Comparison of ENCODE assay signal across 12 cellular contexts in the genomic region with DNA sequence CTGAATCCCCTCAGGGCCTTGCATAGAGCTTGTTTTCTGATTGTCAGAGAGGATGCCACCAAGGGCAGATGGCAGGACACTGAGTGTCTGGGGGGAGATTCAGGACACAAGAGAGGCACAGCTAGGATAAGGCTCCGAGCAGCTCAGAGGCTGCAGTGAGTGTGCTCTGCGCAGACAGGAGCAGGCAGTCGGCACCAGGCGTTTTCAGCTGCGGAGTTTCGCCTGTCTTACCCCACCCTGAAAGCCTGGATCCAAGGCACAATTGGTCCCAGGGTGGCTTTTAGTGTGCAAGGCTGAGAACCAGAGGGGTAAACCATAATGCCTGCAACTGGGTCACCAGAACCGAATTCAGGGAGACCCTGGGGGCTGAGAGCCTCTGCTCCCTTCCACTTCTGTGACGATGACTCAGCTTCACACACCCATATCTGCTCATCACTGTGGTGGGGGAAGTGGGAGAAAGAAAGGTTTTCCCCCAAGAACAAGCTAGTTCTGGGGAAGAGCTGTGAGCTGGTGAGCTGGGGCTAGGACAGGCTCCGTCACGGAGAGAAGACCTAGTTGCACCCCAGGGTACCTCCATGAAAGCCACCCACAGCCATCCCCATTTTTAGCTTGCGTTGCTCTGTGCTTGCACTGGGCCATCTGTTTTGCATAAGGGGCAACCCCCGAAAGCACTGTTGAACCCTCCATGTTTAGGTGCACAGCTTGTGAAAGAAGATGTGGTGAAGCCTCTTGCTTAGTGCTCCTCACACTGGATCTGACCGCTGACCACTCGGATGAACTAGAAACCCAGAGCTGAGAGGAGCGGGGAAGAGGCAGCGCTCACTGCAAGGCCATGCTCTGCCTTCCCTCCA.
A peak's percentile ranks its signal among the peaks of the same experiment; 100 is the strongest.
DNase-seq lines count a peak whose midpoint lies in the region; ATAC-seq and TF ChIP-seq lines count a peak whose summit lies in the region.
"Had no signal": no experiment of that assay in that cellular context is flagged by ENCODE, and none has a peak within 500 bp of the region (broad histone marks: within the 10 kb centered on the region; RNA-seq: fewer than 3 reads in every experiment).

No MANE protein-coding gene starts in this region.

- peak; percentile 42 for ATAC-seq in GM18502 (IDR thresholded peaks at IDR 0.05; ENCODE audit: poor library complexity, unreplicated experiment)
- peak; percentile 74 for ATAC-seq in GM21515 (IDR thresholded peaks at IDR 0.05; ENCODE audit: unreplicated experiment)
- ATAC-seq in HG03159 (IDR thresholded peaks at IDR 0.05; ENCODE audit: unreplicated experiment) = peak; percentile 42
- no peak for ATAC-seq in activated CD8-positive, alpha-beta memory T cell treated with anti-CD3 and anti-CD28 coated beads, Interleukin-2, amount 10 ng/mL, durations not matched to agents 7 days and 5 days
- ATAC-seq in natural killer cell treated with Interleukin-12 subunit alpha and Interleukin-12 subunit beta and Interleukin-15 and Interleukin-18, amount 100 ng/mL, for 72 hours = no peak
- ATAC-seq in left colon = no peak

- peak overlapping the region; percentile 70 for H3K27ac Mint-ChIP-seq in glutamatergic neuron (ENCODE audit: unreplicated experiment)
- H3K27ac Mint-ChIP-seq in activated CD8-positive, alpha-beta memory T cell treated with anti-CD3 and anti-CD28 coated beads, Interleukin-2, amount 10 ng/mL, durations not matched to agents 7 days and 5 days = no peak overlapping the region
- no peak overlapping the region for H3K27ac Mint-ChIP-seq in natural killer cell treated with Interleukin-12 subunit alpha and Interleukin-12 subunit beta and Interleukin-15 and Interleukin-18, amount 100 ng/mL, for 72 hours
- H3K27ac Mint-ChIP-seq: activated naive CD8-positive, alpha-beta T cell treated with anti-CD3 and anti-CD28 coated beads, Interleukin-2, amount 10 ng/mL, durations not matched to agents 7 days and 5 days had no signal

- intact Hi-C loops in left colon (cut with DNase I, micrococcal nuclease) = no loop called here

- peaks cover 22% of the 10 kb centered on the region for H3K27me3 Mint-ChIP-seq in glutamatergic neuron (ENCODE audit: unreplicated experiment)
- H3K27me3 Mint-ChIP-seq in activated CD8-positive, alpha-beta memory T cell treated with anti-CD3 and anti-CD28 coated beads, Interleukin-2, amount 10 ng/mL, durations not matched to agents 7 days and 5 days = peaks cover 25% of the 10 kb centered on the region
- H3K27me3 Mint-ChIP-seq in natural killer cell treated with Interleukin-12 subunit alpha and Interleukin-12 subunit beta and Interleukin-15 and Interleukin-18, amount 100 ng/mL, for 72 hours = peaks cover 9 to 24% of the 10 kb centered on the region in 2 donors

- H3K4me1 Mint-ChIP-seq in glutamatergic neuron (ENCODE audit: low read depth, unreplicated experiment) = peaks cover 36% of the 10 kb centered on the region
- H3K4me1 Mint-ChIP-seq in activated CD8-positive, alpha-beta memory T cell treated with anti-CD3 and anti-CD28 coated beads, Interleukin-2, amount 10 ng/mL, durations not matched to agents 7 days and 5 days = peaks cover 2% of the 10 kb centered on the region
- peaks cover 6 to 7% of the 10 kb centered on the region in 2 donors for H3K4me1 Mint-ChIP-seq in natural killer cell treated with Interleukin-12 subunit alpha and Interleukin-12 subunit beta and Interleukin-15 and Interleukin-18, amount 100 ng/mL, for 72 hours (ENCODE audit: low read depth in 2 of 2)
- H3K4me1 Mint-ChIP-seq: activated naive CD8-positive, alpha-beta T cell treated with anti-CD3 and anti-CD28 coated beads, Interleukin-2, amount 10 ng/mL, durations not matched to agents 7 days and 5 days had no signal

- peaks cover 14% of the 10 kb centered on the region for H3K9me3 Mint-ChIP-seq in glutamatergic neuron (ENCODE audit: unreplicated experiment)
- H3K9me3 Mint-ChIP-seq in activated CD8-positive, alpha-beta memory T cell treated with anti-CD3 and anti-CD28 coated beads, Interleukin-2, amount 10 ng/mL, durations not matched to agents 7 days and 5 days (ENCODE audit: low read depth) = no peaks in the 10 kb centered on the region
- no peaks in the 10 kb centered on the region for H3K9me3 Mint-ChIP-seq in natural killer cell treated with Interleukin-12 subunit alpha and Interleukin-12 subunit beta and Interleukin-15 and Interleukin-18, amount 100 ng/mL, for 72 hours
- H3K9me3 Mint-ChIP-seq: activated naive CD8-positive, alpha-beta T cell treated with anti-CD3 and anti-CD28 coated beads, Interleukin-2, amount 10 ng/mL, durations not matched to agents 7 days and 5 days had no signal

- H3K4me3 Mint-ChIP-seq in glutamatergic neuron (ENCODE audit: unreplicated experiment) = no peak overlapping the region
- H3K4me3 Mint-ChIP-seq in activated CD8-positive, alpha-beta memory T cell treated with anti-CD3 and anti-CD28 coated beads, Interleukin-2, amount 10 ng/mL, durations not matched to agents 7 days and 5 days = no peak overlapping the region
- H3K4me3 Mint-ChIP-seq in natural killer cell treated with Interleukin-12 subunit alpha and Interleukin-12 subunit beta and Interleukin-15 and Interleukin-18, amount 100 ng/mL, for 72 hours = no peak overlapping the region
- H3K4me3 Mint-ChIP-seq: activated naive CD8-positive, alpha-beta T cell treated with anti-CD3 and anti-CD28 coated beads, Interleukin-2, amount 10 ng/mL, durations not matched to agents 7 days and 5 days had no signal

- DNase-seq in glutamatergic neuron (no peak), left colon (no peak), HPDE6-E6E7 (ENCODE audit: extremely low spot score) (no peak)
- DNase-seq in activated CD8-positive, alpha-beta memory T cell treated with anti-CD3 and anti-CD28 coated beads, Interleukin-2, amount 10 ng/mL, durations not matched to agents 7 days and 5 days = no peak
- DNase-seq in natural killer cell treated with Interleukin-12 subunit alpha and Interleukin-12 subunit beta and Interleukin-15 and Interleukin-18, amount 100 ng/mL, for 72 hours (ENCODE audit: low spot score) = no peak
- DNase-seq: activated CD8-positive, alpha-beta memory T cell treated with anti-CD3 and anti-CD28 coated beads, Interleukin-2, amount 50 U/mL, for 4 hours; activated naive CD8-positive, alpha-beta T cell treated with anti-CD3 and anti-CD28 coated beads, Interleukin-2, amount 10 ng/mL, durations not matched to agents 7 days and 5 days; DMS79 treated with DMSO at 0.1 percent for 48 hours; NCI-H1417 treated with DMSO at 0.1 percent for 48 hours had no signal

- TF ChIP-seq CTCF in glutamatergic neuron (IDR thresholded peaks at IDR 0.05; ENCODE audit: partially characterized antibody, unreplicated experiment) = no peak

- peaks cover 6% of the 10 kb centered on the region for H3K36me3 Mint-ChIP-seq in glutamatergic neuron (ENCODE audit: unreplicated experiment)
- H3K36me3 Mint-ChIP-seq in activated CD8-positive, alpha-beta memory T cell treated with anti-CD3 and anti-CD28 coated beads, Interleukin-2, amount 10 ng/mL, durations not matched to agents 7 days and 5 days = no peaks in the 10 kb centered on the region
- no peaks in the 10 kb centered on the region for H3K36me3 Mint-ChIP-seq in natural killer cell treated with Interleukin-12 subunit alpha and Interleukin-12 subunit beta and Interleukin-15 and Interleukin-18, amount 100 ng/mL, for 72 hours
- H3K36me3 Mint-ChIP-seq: activated naive CD8-positive, alpha-beta T cell treated with anti-CD3 and anti-CD28 coated beads, Interleukin-2, amount 10 ng/mL, durations not matched to agents 7 days and 5 days had no signal

- CTCF ChIA-PET in activated CD8-positive, alpha-beta memory T cell treated with anti-CD3 and anti-CD28 coated beads, Interleukin-2, amount 10 ng/mL, durations not matched to agents 7 days and 5 days (lab: Charles Lee) = interaction anchor here (1.0 kb wide), 1 partner anchor 9 kb away, joined by 4 read pairs; no protein-coding TSS in a partner anchor

Comparison
In these comparisons a context has a peak if more than half of its experiments do, and no peak if none do; other contexts are left out.
1. ATAC-seq: peak in GM18502 (single experiment), GM21515 (single experiment) and HG03159 (single experiment); none in activated CD8-positive, alpha-beta memory T cell treated with anti-CD3 and anti-CD28 coated beads, Interleukin-2, amount 10 ng/mL, durations not matched to agents 7 days and 5 days (single experiment), natural killer cell treated with Interleukin-12 subunit alpha and Interleukin-12 subunit beta and Interleukin-15 and Interleukin-18, amount 100 ng/mL, for 72 hours (0 of 2) and left colon (single experiment).